ENCODE assay signal across 8 cellular contexts in the genomic region with DNA sequence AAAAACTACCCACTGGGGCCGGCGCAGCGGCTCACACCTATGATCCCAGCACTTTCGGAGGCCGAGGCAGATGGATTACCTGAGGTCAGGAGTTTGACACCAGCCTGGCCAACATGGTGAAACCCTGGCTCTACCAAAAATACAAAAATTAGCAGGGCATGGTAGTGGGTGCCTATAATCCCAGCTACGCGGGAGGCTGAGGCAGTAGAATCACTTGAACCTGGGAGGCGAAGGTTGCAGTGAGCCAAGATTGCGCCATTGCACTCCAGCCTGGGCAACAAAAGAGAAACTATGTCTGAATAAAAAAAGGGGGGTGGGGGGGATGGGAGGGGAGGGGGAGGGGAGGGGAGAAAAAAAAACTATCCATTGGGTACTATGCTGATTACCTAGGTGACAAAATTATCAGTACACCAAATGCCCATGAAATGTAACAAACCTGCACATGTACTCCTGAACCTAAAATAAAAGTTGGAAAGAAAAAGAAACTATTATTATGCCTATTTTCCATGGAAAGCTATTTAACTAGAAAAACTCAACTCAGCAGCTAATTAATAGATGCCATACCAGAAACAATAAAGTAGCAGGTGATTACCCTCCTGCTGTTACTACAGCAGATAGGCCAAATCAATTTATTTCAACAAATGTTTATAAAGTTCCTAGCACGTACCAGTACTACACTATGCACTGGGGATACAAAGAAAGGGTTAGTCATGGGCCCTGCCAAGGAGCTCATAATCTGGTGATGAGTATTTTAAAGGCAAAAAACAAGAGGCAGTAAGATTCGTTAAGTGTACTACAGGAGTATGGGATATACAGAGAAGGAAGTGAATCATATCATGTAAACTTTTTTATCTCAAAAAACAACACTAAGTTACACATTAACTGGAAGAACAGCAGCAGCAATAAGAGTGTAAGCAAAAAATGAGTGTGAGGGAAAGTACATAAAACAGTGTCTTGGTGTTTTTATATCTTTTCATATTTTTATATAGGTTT.
DNase-seq lines count a peak whose midpoint lies in the region; ATAC-seq, FAIRE-seq and TF ChIP-seq lines count a peak whose summit lies in the region.

No MANE protein-coding gene starts in this region.

- FAIRE-seq in H54 (lab: Jason Lieb, UNC) = peak; percentile 73

- in situ Hi-C loops in gastrocnemius medialis (cut with MboI; ENCODE audit: low sequenced_read_pairs in 4 of 4) = no loop called here

- 87 to 92% (median 89%) methylated on average over 11 of the region's 11 CpGs for WGBS in heart left ventricle, 4 donors

- H3K27me3 ChIP-seq in gastrocnemius medialis (no peaks in the 10 kb centered on the region), heart left ventricle (no peaks in the 10 kb centered on the region)

- TF ChIP-seq CTCF in fibroblast of villous mesenchyme (IDR thresholded peaks at IDR 0.05; ENCODE audit: insufficient read depth, low read depth, low read length) (no peak), gastrocnemius medialis (IDR thresholded peaks at IDR 0.05 in 4 of 5, conservative IDR thresholded peaks at IDR 0.05 in 1 of 5) (no peak), heart left ventricle (IDR thresholded peaks at IDR 0.05) (no peak)

- ATAC-seq in GM18508 (IDR thresholded peaks at IDR 0.05; ENCODE audit: insufficient read depth, unreplicated experiment) = peak; percentile 98
- ATAC-seq in gastrocnemius medialis = no peak
- no peak for ATAC-seq in heart left ventricle

- H3K9me3 ChIP-seq in gastrocnemius medialis = no peaks in the 10 kb centered on the region
- peaks cover 0 to 11% (median 2%) of the 10 kb centered on the region in 12 donors for H3K9me3 ChIP-seq in heart left ventricle

- TF ChIP-seq POLR2A in H54 (IDR thresholded peaks at IDR 0.05; ENCODE audit: low read depth, low read length) (no peak), gastrocnemius medialis (IDR thresholded peaks at IDR 0.05) (no peak), heart left ventricle (IDR thresholded peaks at IDR 0.05) (no peak)

- intact Hi-C loops in gastrocnemius medialis (cut with DNase I; ENCODE audit: low total_unique reads) = no loop called here
- intact Hi-C loops in heart left ventricle (cut with DNase I) = no loop called here

- no peaks in the 10 kb centered on the region for H3K4me1 ChIP-seq in gastrocnemius medialis
- peaks cover 0 to 6% (median 0%) of the 10 kb centered on the region in 12 donors for H3K4me1 ChIP-seq in heart left ventricle

- DNase-seq in H54 (ENCODE audit: insufficient read length, low spot score) (peak; percentile 55), M059J (ENCODE audit: low read depth) (peak; percentile 74), fibroblast of villous mesenchyme (ENCODE audit: low read depth) (peak; percentile 80), gastrocnemius medialis (no peak), NCI-H1417 treated with DMSO at 0.1 percent for 48 hours (lab: John Stamatoyannopoulos, UW) (no peak), heart left ventricle (no peak), GOT3 (lab: John Stamatoyannopoulos, UW) (no peak)

- H3K36me3 ChIP-seq in gastrocnemius medialis (no peaks in the 10 kb centered on the region), heart left ventricle (no peaks in the 10 kb centered on the region)

- H3K4me3 ChIP-seq in fibroblast of villous mesenchyme (ENCODE audit: low read depth, low read length) (no peak overlapping the region), gastrocnemius medialis (no peak overlapping the region), heart left ventricle (no peak overlapping the region)

- H3K27ac ChIP-seq in gastrocnemius medialis (no peak overlapping the region), heart left ventricle (no peak overlapping the region)

Comparison
In these comparisons a context has a peak if more than half of its experiments do, and no peak if none do; other contexts are left out.
1. DNase-seq: peak in H54 (single experiment), M059J (single experiment) and fibroblast of villous mesenchyme (single experiment); none in gastrocnemius medialis (0 of 2), NCI-H1417 treated with DMSO at 0.1 percent for 48 hours (single experiment), heart left ventricle (0 of 5) and GOT3 (single experiment).